Comparison of ENCODE assay signal across 21 cellular contexts in the genomic region with DNA sequence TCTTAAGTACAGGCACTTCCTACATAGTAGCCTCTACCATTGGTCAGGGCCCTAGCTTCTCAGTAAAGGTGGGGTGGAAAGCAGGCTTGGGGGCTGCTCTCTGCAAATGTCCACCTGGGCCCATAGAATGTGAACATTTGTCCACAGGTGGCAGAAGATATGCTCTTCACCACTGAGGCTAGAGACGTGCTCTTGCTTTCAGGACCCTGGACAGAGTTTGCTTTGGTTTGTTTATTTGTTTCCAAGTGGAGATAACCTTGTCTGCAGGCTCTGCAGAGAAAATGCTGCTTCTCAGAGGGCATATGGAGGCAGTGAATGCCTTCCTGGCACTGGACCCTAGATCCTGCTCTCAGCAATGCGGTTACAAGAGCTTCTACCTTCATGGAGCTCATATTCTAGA.
DNase-seq lines count a peak whose midpoint lies in the region; ATAC-seq and TF ChIP-seq lines count a peak whose summit lies in the region.
"Had no signal": no experiment of that assay in that cellular context is flagged by ENCODE, and none has a peak within 500 bp of the region (broad histone marks: within the 10 kb centered on the region; RNA-seq: fewer than 3 reads in every experiment).

No MANE protein-coding gene starts in this region.

- peaks cover 0 to 6% (median 1%) of the 10 kb centered on the region in 4 donors for H3K27me3 ChIP-seq in liver (ENCODE audit: control insufficient read depth in 4 of 4, insufficient read depth in 4 of 4, low read length in 3 of 4)
- H3K27me3 ChIP-seq in effector memory CD4-positive, alpha-beta T cell (replicated peaks; ENCODE audit: control insufficient read depth, insufficient read depth, low read length, poor library complexity, severe bottlenecking) = peaks cover 3% of the 10 kb centered on the region
- H3K27me3 ChIP-seq: BLaER1 treated with 17β-estradiol and CSF1 and Interleukin-3, amounts not matched to agents 10 nM and 100 nM; dorsolateral prefrontal cortex had no signal

- no peak overlapping the region for H3K4me3 ChIP-seq in Jurkat, Clone E6-1 (ENCODE audit: low read length)
- H3K4me3 ChIP-seq in liver (ENCODE audit: low read depth in 1 of 3, low read length in 3 of 3) = no peak overlapping the region
- H3K4me3 ChIP-seq in effector memory CD4-positive, alpha-beta T cell (ENCODE audit: insufficient read depth, low read depth, low read length, poor library complexity, severe bottlenecking) = no peak overlapping the region
- H3K4me3 ChIP-seq: BLaER1 treated with 17β-estradiol and CSF1 and Interleukin-3, amounts not matched to agents 10 nM and 100 nM; dorsolateral prefrontal cortex; left lung had no signal

- TF ChIP-seq RAD21 in liver (IDR thresholded peaks at IDR 0.05) = no peak

- H3K4me1 Mint-ChIP-seq in activated CD8-positive, alpha-beta T cell treated with anti-CD3 and anti-CD28 coated beads, Interleukin-2, amount 10 ng/mL, durations not matched to agents 7 days and 5 days (ENCODE audit: low read depth) = no peaks in the 10 kb centered on the region
- H3K4me1 Mint-ChIP-seq in activated CD8-positive, alpha-beta T cell treated with anti-CD3 and anti-CD28 coated beads for 36 hours (ENCODE audit: low read depth) = no peaks in the 10 kb centered on the region

- peak; percentile 23 for DNase-seq in activated CD8-positive, alpha-beta T cell treated with anti-CD3 and anti-CD28 coated beads, Interleukin-2, amount 10 ng/mL, durations not matched to agents 7 days and 5 days
- DNase-seq in activated CD8-positive, alpha-beta T cell treated with anti-CD3 and anti-CD28 coated beads for 36 hours = no peak
- peak; percentile 62 for DNase-seq in Jurkat, Clone E6-1 (ENCODE audit: low read depth, low spot score)
- DNase-seq in RPMI8226 (peak; percentile 31), NCI-H1436 (lab: John Stamatoyannopoulos, UW) (no peak)
- DNase-seq in effector memory CD4-positive, alpha-beta T cell = no peak
- DNase-seq in stimulated activated CD4-positive, alpha-beta T cell treated with anti-CD3 and anti-CD28 coated beads, Interleukin-1b, Interleukin-23, amount 100 ng/mL, for 48 hours = no peak
- DNase-seq: activated CD4-positive, alpha-beta T cell treated with anti-CD3 and anti-CD28 coated beads for 4 hours; activated CD8-positive, alpha-beta memory T cell treated with anti-CD3 and anti-CD28 coated beads, Interleukin-2, amount 50 U/mL, for 4 hours; activated effector memory CD4-positive, alpha-beta T cell treated with anti-CD3 and anti-CD28 coated beads, Interleukin-2, amount 50 U/mL, for 16 hours; amniotic stem cell; dorsolateral prefrontal cortex; foreskin melanocyte; GF-D8; left lung; NCI-H1694; NCI-H82; stimulated activated CD4-positive, alpha-beta T cell treated with anti-CD3 and anti-CD28 coated beads, Interleukin-12 subunit alpha, Interleukin-12 subunit beta, amount 100 ng/mL, for 4 hours; substantia nigra had no signal

- no peak overlapping the region for H3K27ac ChIP-seq in liver (ENCODE audit: low read depth in 1 of 2, low read length in 2 of 2)
- no peak overlapping the region for H3K27ac ChIP-seq in effector memory CD4-positive, alpha-beta T cell (ENCODE audit: insufficient read depth, low read length, poor library complexity, severe bottlenecking)
- H3K27ac ChIP-seq: BLaER1 treated with 17β-estradiol and CSF1 and Interleukin-3, amounts not matched to agents 10 nM and 100 nM; dorsolateral prefrontal cortex; left lung had no signal

- H3K4me3 Mint-ChIP-seq in activated CD8-positive, alpha-beta T cell treated with anti-CD3 and anti-CD28 coated beads, Interleukin-2, amount 10 ng/mL, durations not matched to agents 7 days and 5 days = no peak overlapping the region
- H3K4me3 Mint-ChIP-seq in activated CD8-positive, alpha-beta T cell treated with anti-CD3 and anti-CD28 coated beads for 36 hours = no peak overlapping the region

- H3K36me3 Mint-ChIP-seq in activated CD8-positive, alpha-beta T cell treated with anti-CD3 and anti-CD28 coated beads, Interleukin-2, amount 10 ng/mL, durations not matched to agents 7 days and 5 days (ENCODE audit: low read depth) = no peaks in the 10 kb centered on the region
- no peaks in the 10 kb centered on the region for H3K36me3 Mint-ChIP-seq in activated CD8-positive, alpha-beta T cell treated with anti-CD3 and anti-CD28 coated beads for 36 hours (ENCODE audit: low read depth)

- H3K36me3 ChIP-seq in liver (ENCODE audit: control insufficient read depth in 4 of 4, insufficient read depth in 3 of 4, low read depth in 1 of 4, low read length in 3 of 4) = no peaks in the 10 kb centered on the region
- H3K36me3 ChIP-seq in effector memory CD4-positive, alpha-beta T cell (ENCODE audit: control insufficient read depth, insufficient read depth, low read length) = no peaks in the 10 kb centered on the region
- H3K36me3 ChIP-seq: left lung had no signal

- TF ChIP-seq CTCF in activated CD8-positive, alpha-beta T cell treated with anti-CD3 and anti-CD28 coated beads for 36 hours (IDR thresholded peaks at IDR 0.05) = no peak
- TF ChIP-seq CTCF in liver (IDR thresholded peaks at IDR 0.05; ENCODE audit: low read depth, low read length, missing input control) = no peak

- H3K9ac ChIP-seq in liver (ENCODE audit: low read depth in 1 of 2, low read length in 2 of 2) = no peak overlapping the region
- H3K9ac ChIP-seq: BLaER1 treated with 17β-estradiol and CSF1 and Interleukin-3, amounts not matched to agents 10 nM and 100 nM had no signal

- intact Hi-C loops in activated CD8-positive, alpha-beta T cell treated with anti-CD3 and anti-CD28 coated beads for 36 hours (cut with micrococcal nuclease) = no loop called here

- no peaks in the 10 kb centered on the region for H3K4me1 ChIP-seq in liver (ENCODE audit: control insufficient read depth in 4 of 4, insufficient read depth in 4 of 4, low read length in 3 of 4)
- H3K4me1 ChIP-seq in effector memory CD4-positive, alpha-beta T cell (ENCODE audit: control insufficient read depth, insufficient read depth, low read length, poor library complexity, severe bottlenecking) = no peaks in the 10 kb centered on the region
- H3K4me1 ChIP-seq: BLaER1 treated with 17β-estradiol and CSF1 and Interleukin-3, amounts not matched to agents 10 nM and 100 nM; left lung had no signal

- no peak overlapping the region for H3K27ac Mint-ChIP-seq in activated CD8-positive, alpha-beta T cell treated with anti-CD3 and anti-CD28 coated beads, Interleukin-2, amount 10 ng/mL, durations not matched to agents 7 days and 5 days
- no peak overlapping the region for H3K27ac Mint-ChIP-seq in activated CD8-positive, alpha-beta T cell treated with anti-CD3 and anti-CD28 coated beads for 36 hours

- no peaks in the 10 kb centered on the region for H3K27me3 Mint-ChIP-seq in activated CD8-positive, alpha-beta T cell treated with anti-CD3 and anti-CD28 coated beads, Interleukin-2, amount 10 ng/mL, durations not matched to agents 7 days and 5 days (ENCODE audit: low read depth)
- peaks cover 25% of the 10 kb centered on the region for H3K27me3 Mint-ChIP-seq in activated CD8-positive, alpha-beta T cell treated with anti-CD3 and anti-CD28 coated beads for 36 hours

- POLR2A ChIA-PET in activated CD8-positive, alpha-beta T cell treated with anti-CD3 and anti-CD28 coated beads, Interleukin-2, amount 10 ng/mL, durations not matched to agents 7 days and 5 days (lab: Charles Lee) = no interaction called here
- POLR2A ChIA-PET in activated CD8-positive, alpha-beta T cell treated with anti-CD3 and anti-CD28 coated beads for 36 hours (lab: Charles Lee) = no interaction called here

- no peaks in the 10 kb centered on the region for H3K9me3 Mint-ChIP-seq in activated CD8-positive, alpha-beta T cell treated with anti-CD3 and anti-CD28 coated beads, Interleukin-2, amount 10 ng/mL, durations not matched to agents 7 days and 5 days (ENCODE audit: insufficient read depth)
- no peaks in the 10 kb centered on the region for H3K9me3 Mint-ChIP-seq in activated CD8-positive, alpha-beta T cell treated with anti-CD3 and anti-CD28 coated beads for 36 hours

- CTCF ChIA-PET in activated CD8-positive, alpha-beta T cell treated with anti-CD3 and anti-CD28 coated beads, Interleukin-2, amount 10 ng/mL, durations not matched to agents 7 days and 5 days (lab: Charles Lee) = no interaction called here
- CTCF ChIA-PET in activated CD8-positive, alpha-beta T cell treated with anti-CD3 and anti-CD28 coated beads for 36 hours (lab: Charles Lee) = no interaction called here

- 35% methylated on average over 2 of the region's 2 CpGs for WGBS in liver

- no peaks in the 10 kb centered on the region for H3K9me3 ChIP-seq in liver (ENCODE audit: control insufficient read depth in 4 of 4, low read length in 3 of 4)
- H3K9me3 ChIP-seq in effector memory CD4-positive, alpha-beta T cell (ENCODE audit: control insufficient read depth, low read length) = no peaks in the 10 kb centered on the region

- ATAC-seq in activated CD8-positive, alpha-beta T cell treated with anti-CD3 and anti-CD28 coated beads, Interleukin-2, amount 10 ng/mL, durations not matched to agents 7 days and 5 days = no peak
- no peak for ATAC-seq in activated CD8-positive, alpha-beta T cell treated with anti-CD3 and anti-CD28 coated beads for 36 hours
- ATAC-seq: left lung had no signal

TF ChIP-seq in liver, 16 proteins besides CTCF, POLR2A, EP300 and RAD21:
- peak; percentile 97 for TF ChIP-seq REST (IDR thresholded peaks at IDR 0.05)
- TF ChIP-seq NR2F2 (IDR thresholded peaks at IDR 0.05) = no peak

Comparison
In these comparisons a context has a peak if more than half of its experiments do, and no peak if none do; other contexts are left out.
1. DNase-seq: peak in activated CD8-positive, alpha-beta T cell treated with anti-CD3 and anti-CD28 coated beads, Interleukin-2, amount 10 ng/mL, durations not matched to agents 7 days and 5 days (single experiment), Jurkat, Clone E6-1 (single experiment) and RPMI8226 (single experiment); none in activated CD8-positive, alpha-beta T cell treated with anti-CD3 and anti-CD28 coated beads for 36 hours (single experiment), effector memory CD4-positive, alpha-beta T cell (0 of 3), NCI-H1436 (single experiment) and stimulated activated CD4-positive, alpha-beta T cell treated with anti-CD3 and anti-CD28 coated beads, Interleukin-1b, Interleukin-23, amount 100 ng/mL, for 48 hours (single experiment).